2 cellular contexts compared by ENCODE assay signal in genomic region chr21:36144233-36144632, GRCh38. TPM values are rescaled to one million over a fixed set of nuclear protein-coding genes. Genes with fewer than 3 reads are reported as not detected.
"Had no signal": no experiment of that assay in that cellular context is flagged by ENCODE, and none has a peak within 500 bp of the region (broad histone marks: within the 10 kb centered on the region; RNA-seq: fewer than 3 reads in every experiment).

No MANE protein-coding gene starts in this region.

RNA-seq across cellular contexts. Expression of gene CBR3, which starts 9.4 kb away (rescaled TPM):
- total RNA-seq: progenitor cell of endocrine pancreas had no signal
- polyA plus RNA-seq: neural cell had no signal
